Comparison of ENCODE assay signal across 1 cellular context in the genomic region with DNA sequence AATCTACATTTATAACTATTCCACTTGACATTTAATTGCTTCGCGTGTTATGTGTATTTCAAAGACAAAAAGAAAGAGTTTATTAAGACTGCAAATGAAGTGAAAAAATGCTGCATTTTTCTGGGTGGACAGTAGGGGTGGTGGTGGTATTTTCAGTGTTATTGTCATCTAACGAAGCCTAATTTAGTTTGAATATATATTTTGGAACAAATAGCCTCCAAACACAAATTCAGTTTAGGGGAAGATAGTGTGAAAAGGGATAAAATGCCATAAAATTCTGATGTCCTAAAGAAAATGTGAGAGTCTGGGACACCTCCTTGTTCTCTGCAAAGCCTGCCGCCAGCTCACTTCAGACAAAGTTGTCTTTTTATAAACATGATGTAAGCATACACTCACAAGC.
TF ChIP-seq lines count a peak whose summit lies in the region.

No MANE protein-coding gene starts in this region.

TF ChIP-seq in GM23338, 12 proteins besides CTCF, POLR2A, EP300 and RAD21 (continued from another document):
- TF ChIP-seq ZNF462 (CRISPR knock-in tag; IDR thresholded peaks at IDR 0.05) (no peak), ZNF114 (CRISPR knock-in tag; IDR thresholded peaks at IDR 0.05) (no peak), JUNB (IDR thresholded peaks at IDR 0.05; ENCODE audit: unreplicated experiment) (no peak)
